Comparison of ENCODE assay signal across 17 cellular contexts in the genomic region with DNA sequence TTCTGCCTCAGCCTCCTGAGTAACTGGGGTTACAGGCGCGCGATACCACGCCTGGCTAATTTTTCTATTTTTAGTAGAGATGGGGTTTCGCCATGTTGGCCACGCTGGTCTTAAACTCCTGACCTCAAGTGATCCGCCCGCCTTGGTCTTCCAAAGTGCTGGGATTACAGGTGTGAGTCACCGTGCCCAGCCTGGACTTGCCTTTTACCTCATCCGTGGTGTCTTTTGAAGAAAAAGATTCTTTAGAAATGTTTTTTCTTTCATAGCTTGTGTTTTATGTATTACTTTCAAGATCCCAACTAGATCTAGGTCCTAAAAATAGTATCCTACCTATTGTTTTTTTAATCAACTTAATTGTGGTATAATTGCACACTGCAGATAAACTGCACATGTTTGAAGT. TPM values are rescaled to one million over a fixed set of nuclear protein-coding genes. Genes with fewer than 3 reads are reported as not detected.
A peak's percentile ranks its signal among the peaks of the same experiment; 100 is the strongest.
DNase-seq lines count a peak whose midpoint lies in the region; ATAC-seq, FAIRE-seq and TF ChIP-seq lines count a peak whose summit lies in the region.
"Not testable (repeated sequence)": the region's sequence is repeated elsewhere in the genome, so short reads cannot be mapped to it uniquely, and the experiment has no call there.
"Had no signal": no experiment of that assay in that cellular context is flagged by ENCODE, and none has a peak within 500 bp of the region (broad histone marks: within the 10 kb centered on the region; RNA-seq: fewer than 3 reads in every experiment).

No MANE protein-coding gene starts in this region.

- TF ChIP-seq CTCF in VCaP (conservative IDR thresholded peaks at IDR 0.05); mammary epithelial cell (conservative IDR thresholded peaks at IDR 0.05 in 1 of 2, IDR thresholded peaks at IDR 0.05 in 1 of 2; ENCODE audit: extremely low read depth in 1 of 2, insufficient read depth in 1 of 2, low read depth in 1 of 2, low read length in 2 of 2); esophagus squamous epithelium (IDR thresholded peaks at IDR 0.05); keratinocyte (optimal IDR thresholded peaks at IDR 0.05 in 1 of 3, IDR thresholded peaks at IDR 0.05 in 1 of 3, conservative IDR thresholded peaks at IDR 0.05 in 1 of 3; ENCODE audit: extremely low read depth in 1 of 3, insufficient read depth in 2 of 3, low read length in 3 of 3); suprapubic skin (IDR thresholded peaks at IDR 0.05): not testable (repeated sequence)

- not testable (repeated sequence) for H3K9ac ChIP-seq in HUES64 (ENCODE audit: low read depth, low read length)
- H3K9ac ChIP-seq in mammary epithelial cell (ENCODE audit: insufficient read depth, low read length) (peak overlapping the region; percentile 15), keratinocyte (ENCODE audit: control insufficient read depth, extremely low read depth, insufficient read depth, low read length) (peak overlapping the region; percentile 79)

- not testable (repeated sequence) for FAIRE-seq in keratinocyte (lab: Jason Lieb, UNC)

- ATAC-seq in activated T-helper 17 cell treated with anti-CD3 and anti-CD28 coated beads, Interleukin-2, amount 50 U/mL, for 72 hours (replicated peaks): not testable (repeated sequence)

- H3K4me3 ChIP-seq in HUES64 (ENCODE audit: low read length): peak overlapping the region; percentile 45
- peak overlapping the region; percentile 26 to 64 (median 48) for H3K4me3 ChIP-seq in mammary epithelial cell (replicated peaks in 1 of 3; ENCODE audit: insufficient read depth in 1 of 3, low read depth in 2 of 3, low read length in 3 of 3)
- H3K4me3 ChIP-seq in esophagus squamous epithelium: peak overlapping the region in 2 of 4 donors; percentile 56 to 67
- H3K4me3 ChIP-seq in keratinocyte (ENCODE audit: control insufficient read depth in 2 of 3, extremely low read depth in 1 of 3, insufficient read depth in 2 of 3, low read depth in 1 of 3, low read length in 3 of 3): peak overlapping the region; percentile 46 to 85 (median 65)
- peak overlapping the region; percentile 52 for H3K4me3 ChIP-seq in suprapubic skin

- 95% methylated on average over 10 of the region's 10 CpGs for WGBS in HUES64
- WGBS in mammary epithelial cell (ENCODE audit: low coverage, missing lambda C conversion rate): 4% methylated on average over 7 of the region's 10 CpGs
- 24 to 33% methylated on average over 10 of the region's 10 CpGs for WGBS in esophagus squamous epithelium, 2 donors
- 32% methylated on average over 10 of the region's 10 CpGs for WGBS in suprapubic skin

- not testable (repeated sequence) for TF ChIP-seq POLR2A in esophagus squamous epithelium (IDR thresholded peaks at IDR 0.05); suprapubic skin (IDR thresholded peaks at IDR 0.05)

- not testable (repeated sequence) for H3K27ac ChIP-seq in HUES64 (ENCODE audit: low read depth, low read length)
- H3K27ac ChIP-seq in VCaP (peak overlapping the region; percentile 89), mammary epithelial cell (ENCODE audit: insufficient read depth, low read depth, low read length) (peak overlapping the region; percentile 59), esophagus squamous epithelium (peak overlapping the region in 3 of 4 donors; percentile 24 to 90 (median 45)), keratinocyte (ENCODE audit: control insufficient read depth, insufficient read depth, low read length) (peak overlapping the region; percentile 86), suprapubic skin (peak overlapping the region; percentile 83)

- H2AFZ ChIP-seq in mammary epithelial cell (ENCODE audit: low read depth, low read length): peak overlapping the region; percentile 85
- not testable (repeated sequence) for H2AFZ ChIP-seq in keratinocyte (ENCODE audit: control insufficient read depth, low read length)

- peak overlapping the region; percentile 61 for H3K4me3 Mint-ChIP-seq in activated T-helper 17 cell treated with anti-CD3 and anti-CD28 coated beads, Interleukin-2, amount 50 U/mL, for 72 hours

- H3K27me3 Mint-ChIP-seq in activated T-helper 17 cell treated with anti-CD3 and anti-CD28 coated beads, Interleukin-2, amount 50 U/mL, for 72 hours: not testable (repeated sequence)

- H4K20me1 ChIP-seq in mammary epithelial cell (ENCODE audit: insufficient read depth, low read length); keratinocyte (ENCODE audit: control insufficient read depth, extremely low read depth, insufficient read depth, low read length): not testable (repeated sequence)

- not testable (repeated sequence) for H3K79me2 ChIP-seq in mammary epithelial cell (ENCODE audit: insufficient read depth, low read length)
- H3K79me2 ChIP-seq in keratinocyte (ENCODE audit: control insufficient read depth, insufficient read depth, low read length): peaks cover 12% of the 10 kb centered on the region

- H3K4me2 ChIP-seq in mammary epithelial cell (ENCODE audit: insufficient read depth, low read depth, low read length) (peak overlapping the region; percentile 91), keratinocyte (ENCODE audit: control insufficient read depth, extremely low read depth, insufficient read depth, low read depth, low read length) (peak overlapping the region; percentile 93)

- not testable (repeated sequence) for H3K27ac Mint-ChIP-seq in activated T-helper 17 cell treated with anti-CD3 and anti-CD28 coated beads, Interleukin-2, amount 50 U/mL, for 72 hours

- H3K4me1 ChIP-seq in HUES64 (ENCODE audit: insufficient read depth, low read length): not testable (repeated sequence)
- H3K4me1 ChIP-seq in mammary epithelial cell (ENCODE audit: insufficient read depth, low read length): peaks cover 12% of the 10 kb centered on the region
- peaks cover under 1 to 35% (median 9%) of the 10 kb centered on the region in 3 donors for H3K4me1 ChIP-seq in esophagus squamous epithelium
- H3K4me1 ChIP-seq in keratinocyte (ENCODE audit: control insufficient read depth, extremely low read depth, insufficient read depth, low read length): peaks cover 23% of the 10 kb centered on the region
- peaks cover 20% of the 10 kb centered on the region for H3K4me1 ChIP-seq in suprapubic skin

- in situ Hi-C loops in Caki2 (cut with HindIII; ENCODE audit: low pct_unique_long_range_greater_than_20kb, low sequenced_read_pairs); mammary epithelial cell (cut with MboI; ENCODE audit: low sequenced_read_pairs in 2 of 2): not testable (repeated sequence)

- H3K36me3 Mint-ChIP-seq in activated T-helper 17 cell treated with anti-CD3 and anti-CD28 coated beads, Interleukin-2, amount 50 U/mL, for 72 hours (ENCODE audit: low read depth): peaks cover 35% of the 10 kb centered on the region

- not testable (repeated sequence) for BruUV-seq in mammary epithelial cell (replicated peaks; lab: Mats Ljungman, UMichigan)

- CTCF ChIA-PET in mammary epithelial cell (lab: Charles Lee; ENCODE audit: low non-redundant PET): not testable (repeated sequence)

- peaks cover 51% of the 10 kb centered on the region; the same call in 1 of the 2 replicates for H3K9me3 ChIP-seq in HUES64 (ENCODE audit: insufficient read depth, low read depth, low read length)
- H3K9me3 ChIP-seq in mammary epithelial cell (replicated peaks; ENCODE audit: insufficient read depth, low read length): peaks cover 53% of the 10 kb centered on the region
- peaks cover 0 to 89% (median 75%) of the 10 kb centered on the region in 3 donors for H3K9me3 ChIP-seq in esophagus squamous epithelium
- H3K9me3 ChIP-seq in keratinocyte (ENCODE audit: control insufficient read depth, low read depth, low read length): peaks cover 24% of the 10 kb centered on the region
- not testable (repeated sequence) for H3K9me3 ChIP-seq in suprapubic skin

- dilution Hi-C loops in mammary epithelial cell (cut with HindIII; ENCODE audit: low sequenced_read_pairs); keratinocyte (cut with MboI; ENCODE audit: extremely low pct_ligation_motif_present, low sequenced_read_pairs): not testable (repeated sequence)

- DNase-seq in Caki2 (ENCODE audit: low read depth) (peak; percentile 46), mammary epithelial cell (peak; percentile 77)
- DNase-seq in esophagus squamous epithelium (lab: John Stamatoyannopoulos, UW); keratinocyte (ENCODE audit: low read depth, low spot score); suprapubic skin (ENCODE audit: low spot score in 2 of 2): not testable (repeated sequence)

- H3K27me3 ChIP-seq in HUES64 (ENCODE audit: insufficient read depth, low read length); mammary epithelial cell (ENCODE audit: insufficient read depth, low read length); esophagus squamous epithelium; keratinocyte (ENCODE audit: control insufficient read depth, extremely low read depth, insufficient read depth, low read length); suprapubic skin: not testable (repeated sequence)

- H3K36me3 ChIP-seq in HUES64 (ENCODE audit: insufficient read depth, low read length) (peaks cover 37% of the 10 kb centered on the region), esophagus squamous epithelium (peaks cover 0 to 36% (median 17%) of the 10 kb centered on the region in 3 donors), keratinocyte (ENCODE audit: control insufficient read depth in 2 of 2, extremely low read depth in 1 of 2, insufficient read depth in 2 of 2, low read length in 2 of 2) (peaks cover 10 to 22% of the 10 kb centered on the region in 2 experiments), suprapubic skin (peaks cover 32% of the 10 kb centered on the region)
- H3K36me3 ChIP-seq in mammary epithelial cell (ENCODE audit: insufficient read depth, low read length): not testable (repeated sequence)

- intact Hi-C loops in mammary epithelial cell (cut with micrococcal nuclease) (loop anchor here (10.0 kb wide), 1 partner anchor 86 kb away; a partner anchor contains a TSS), esophagus squamous epithelium (cut with DNase I) (loop anchor here (10.0 kb wide), 1 partner anchor 644 kb away; a partner anchor contains a TSS)

- not testable (repeated sequence) for H3K9me1 ChIP-seq in keratinocyte (ENCODE audit: control insufficient read depth, extremely low read depth, insufficient read depth, low read length)

- H3K9me3 Mint-ChIP-seq in activated T-helper 17 cell treated with anti-CD3 and anti-CD28 coated beads, Interleukin-2, amount 50 U/mL, for 72 hours: peaks cover 33% of the 10 kb centered on the region

- not testable (repeated sequence) for TF ChIP-seq EP300 in suprapubic skin (IDR thresholded peaks at IDR 0.05)

- H3K4me1 Mint-ChIP-seq in activated T-helper 17 cell treated with anti-CD3 and anti-CD28 coated beads, Interleukin-2, amount 50 U/mL, for 72 hours: not testable (repeated sequence)

RNA-seq across cellular contexts. Expression of a gene that starts 6.3 kb away (rescaled TPM):
- 13.0 and 19.5 TPM in 2 replicates for total RNA-seq in Caki2 (2014; rRNA removed; shearing (Covaris generic); ENCODE audit: low replicate concordance)
- 9.5 TPM for polyA plus RNA-seq in HUES64 (2013, experiment 1 of 2)
- polyA plus RNA-seq in HUES64 (2013, experiment 2 of 2): 11.9 TPM
- 1 to 10 TPM; 4.4 to 5.1 TPM for total RNA-seq in activated T-helper 17 cell treated with anti-CD3 and anti-CD28 coated beads, Interleukin-2, amount 50 U/mL, for 72 hours
- 10 to 100 TPM in 1 of 2 donors, 1 to 10 TPM in 1; 8.0 to 19.0 TPM for total RNA-seq in mammary epithelial cell
- polyA plus RNA-seq in mammary epithelial cell: 1.9 TPM
- 2.7 TPM for polyA minus RNA-seq in mammary epithelial cell
- total RNA-seq in esophagus squamous epithelium: 10 to 100 TPM in 1 of 4 donors, 1 to 10 TPM in 3; 7.2 to 13.0 (median 8.1) TPM
- polyA plus RNA-seq in keratinocyte: 2.8 to 3.5 TPM (median 3.5 TPM) in 3 replicates
- polyA plus RNA-seq in keratinocyte (2011; ENCODE audit: low read depth): 2.4 TPM
- polyA plus RNA-seq in keratinocyte (2011; cell fraction: cytosol; rRNA removed): 1.2 and 2.1 TPM in 2 replicates
- polyA plus RNA-seq in keratinocyte (2011; cell fraction: nucleus; rRNA removed): 10.4 and 10.5 TPM in 2 replicates
- 3.0 and 3.7 TPM in 2 replicates for polyA plus RNA-seq in keratinocyte (2012; ENCODE audit: low replicate concordance)
- polyA minus RNA-seq in keratinocyte: 2.6 to 6.4 TPM (median 5.9 TPM) in 3 replicates
- polyA minus RNA-seq in keratinocyte (2011; cell fraction: cytosol; rRNA and poly(A)+ RNA removed): 4.4 TPM
- polyA minus RNA-seq in keratinocyte (2011; cell fraction: nucleus; rRNA and poly(A)+ RNA removed): 9.0 and 12.7 TPM in 2 replicates
- total RNA-seq in suprapubic skin: 10 to 100 TPM in 3 of 4 donors, 1 to 10 TPM in 1; 4.0 to 21.9 (median 14.3) TPM

RNA-seq across cellular contexts. Expression of a gene that starts 24.9 kb away (rescaled TPM):
- total RNA-seq in Caki2 (2014; rRNA removed; shearing (Covaris generic); ENCODE audit: low replicate concordance): 5.0 TPM in 1 of 2 replicates, not detected in the other
- 0.85 TPM for polyA plus RNA-seq in HUES64 (2013, experiment 1 of 2)
- 0.38 TPM for polyA plus RNA-seq in HUES64 (2013, experiment 2 of 2)
- not detected for total RNA-seq in activated T-helper 17 cell treated with anti-CD3 and anti-CD28 coated beads, Interleukin-2, amount 50 U/mL, for 72 hours
- total RNA-seq in mammary epithelial cell (not detected), esophagus squamous epithelium (under 1 TPM in 1 of 4 donors, not detected in 3; 0.48 TPM), suprapubic skin (not detected)
- polyA plus RNA-seq in mammary epithelial cell (not detected), keratinocyte (not detected in 3 replicates)
- polyA minus RNA-seq in mammary epithelial cell (not detected), keratinocyte (not detected in 3 replicates)
- polyA plus RNA-seq in keratinocyte (2011; ENCODE audit: low read depth): not detected
- not detected in 2 replicates for polyA plus RNA-seq in keratinocyte (2011; cell fraction: cytosol; rRNA removed)
- not detected in 2 replicates for polyA plus RNA-seq in keratinocyte (2011; cell fraction: nucleus; rRNA removed)
- not detected in 2 replicates for polyA plus RNA-seq in keratinocyte (2012; ENCODE audit: low replicate concordance)
- polyA minus RNA-seq in keratinocyte (2011; cell fraction: cytosol; rRNA and poly(A)+ RNA removed): not detected
- polyA minus RNA-seq in keratinocyte (2011; cell fraction: nucleus; rRNA and poly(A)+ RNA removed): not detected in 2 replicates
- total RNA-seq: cardiac septum; CD4-positive, alpha-beta memory T cell; gastrocnemius medialis; mucosa of descending colon; Peyer's patch; SK-MEL-5; T-helper 1 cell treated with Interleukin-12 subunit alpha and Interleukin-12 subunit beta and Interleukin-4 antibody, amounts not matched to agents 30 ng/mL and 1 ng/mL, for 36 hours; transverse colon had no signal
- polyA plus RNA-seq: CD4-positive, alpha-beta memory T cell had no signal

RNA-seq across cellular contexts. Expression of a gene that starts 34.5 kb away (rescaled TPM):
- total RNA-seq in Caki2 (2014; rRNA removed; shearing (Covaris generic); ENCODE audit: low replicate concordance): not detected in 2 replicates
- 0.45 TPM for polyA plus RNA-seq in HUES64 (2013, experiment 1 of 2)
- 0.32 TPM for polyA plus RNA-seq in HUES64 (2013, experiment 2 of 2)
- total RNA-seq in activated T-helper 17 cell treated with anti-CD3 and anti-CD28 coated beads, Interleukin-2, amount 50 U/mL, for 72 hours: under 1 TPM in 1 of 2 donors, not detected in 1; 0.29 TPM
- total RNA-seq in mammary epithelial cell: under 1 TPM; 0.50 to 0.92 TPM
- 0.08 TPM for polyA plus RNA-seq in mammary epithelial cell
- polyA minus RNA-seq in mammary epithelial cell: not detected
- under 1 TPM in 2 of 4 donors, not detected in 2; 0.44 to 0.57 TPM for total RNA-seq in esophagus squamous epithelium
- 0.24 to 0.59 TPM (median 0.48 TPM) in 3 replicates for polyA plus RNA-seq in keratinocyte
- 4.0 TPM for polyA plus RNA-seq in keratinocyte (2011; ENCODE audit: low read depth)
- 0.31 and 0.56 TPM in 2 replicates for polyA plus RNA-seq in keratinocyte (2011; cell fraction: cytosol; rRNA removed)
- 2.3 and 2.9 TPM in 2 replicates for polyA plus RNA-seq in keratinocyte (2011; cell fraction: nucleus; rRNA removed)
- 0.55 and 1.7 TPM in 2 replicates for polyA plus RNA-seq in keratinocyte (2012; ENCODE audit: low replicate concordance)
- 0.48 TPM in 1 of 3 replicates, not detected in the others for polyA minus RNA-seq in keratinocyte
- not detected for polyA minus RNA-seq in keratinocyte (2011; cell fraction: cytosol; rRNA and poly(A)+ RNA removed)
- polyA minus RNA-seq in keratinocyte (2011; cell fraction: nucleus; rRNA and poly(A)+ RNA removed): 0.70 and 1.3 TPM in 2 replicates
- total RNA-seq in suprapubic skin: 1 to 10 TPM in 1 of 4 donors, under 1 TPM in 2, not detected in 1; 0.62 to 1.0 (median 0.83) TPM
- total RNA-seq: gastrocnemius medialis; SK-MEL-5; T-helper 1 cell treated with Interleukin-12 subunit alpha and Interleukin-12 subunit beta and Interleukin-4 antibody, amounts not matched to agents 30 ng/mL and 1 ng/mL, for 36 hours; transverse colon had no signal
- polyA plus RNA-seq: neural cell had no signal

RNA-seq across cellular contexts. Expression of a gene that starts 50.2 kb away (rescaled TPM):
- 2.5 and 7.5 TPM in 2 replicates for total RNA-seq in Caki2 (2014; rRNA removed; shearing (Covaris generic); ENCODE audit: low replicate concordance)
- 2.0 TPM for polyA plus RNA-seq in HUES64 (2013, experiment 1 of 2)
- 2.5 TPM for polyA plus RNA-seq in HUES64 (2013, experiment 2 of 2)
- total RNA-seq in activated T-helper 17 cell treated with anti-CD3 and anti-CD28 coated beads, Interleukin-2, amount 50 U/mL, for 72 hours: under 1 TPM in 1 of 2 donors, not detected in 1; 0.34 TPM
- total RNA-seq in mammary epithelial cell (1 to 10 TPM in 1 of 2 donors, under 1 TPM in 1; 0.45 to 4.0 TPM), esophagus squamous epithelium (1 to 10 TPM in 3 of 4 donors, under 1 TPM in 1; 0.83 to 3.8 (median 1.3) TPM), suprapubic skin (10 to 100 TPM in 2 of 4 donors, 1 to 10 TPM in 2; 4.6 to 12.4 (median 7.7) TPM)
- polyA plus RNA-seq in mammary epithelial cell (0.26 TPM), keratinocyte (2.7 to 6.7 TPM (median 3.4 TPM) in 3 replicates)
- polyA minus RNA-seq in mammary epithelial cell (not detected), keratinocyte (0.52 to 7.6 TPM (median 4.3 TPM) in 3 replicates)
- 0.95 TPM for polyA plus RNA-seq in keratinocyte (2011; ENCODE audit: low read depth)
- polyA plus RNA-seq in keratinocyte (2011; cell fraction: cytosol; rRNA removed): 3.6 and 4.1 TPM in 2 replicates
- 11.4 and 11.7 TPM in 2 replicates for polyA plus RNA-seq in keratinocyte (2011; cell fraction: nucleus; rRNA removed)
- polyA plus RNA-seq in keratinocyte (2012; ENCODE audit: low replicate concordance): 1.1 and 1.6 TPM in 2 replicates
- polyA minus RNA-seq in keratinocyte (2011; cell fraction: cytosol; rRNA and poly(A)+ RNA removed): 2.9 TPM
- 2.6 and 4.6 TPM in 2 replicates for polyA minus RNA-seq in keratinocyte (2011; cell fraction: nucleus; rRNA and poly(A)+ RNA removed)
